ENCODE assay signal across 22 cellular contexts in genomic region chr15:98698792-98699191, GRCh38. TPM values are rescaled to one million over a fixed set of nuclear protein-coding genes. Genes with fewer than 3 reads are reported as not detected.
DNase-seq lines count a peak whose midpoint lies in the region; ATAC-seq and TF ChIP-seq lines count a peak whose summit lies in the region.
"Had no signal": no experiment of that assay in that cellular context is flagged by ENCODE, and none has a peak within 500 bp of the region (broad histone marks: within the 10 kb centered on the region; RNA-seq: fewer than 3 reads in every experiment).

No MANE protein-coding gene starts in this region.

- peaks cover 50% of the 10 kb centered on the region for H3K4me1 Mint-ChIP-seq in activated T-cell treated with anti-CD3 and anti-CD28 coated beads, Interleukin-2, amount 50 U/mL, for 72 hours (ENCODE audit: low read depth)
- peaks cover 72% of the 10 kb centered on the region for H3K4me1 Mint-ChIP-seq in CD8-positive, alpha-beta T cell (ENCODE audit: low read depth)
- H3K4me1 Mint-ChIP-seq in naive thymus-derived CD8-positive, alpha-beta T cell: peaks cover 44 to 92% (median 75%) of the 10 kb centered on the region in 4 donors

- no peak overlapping the region for H3K4me3 ChIP-seq in CD8-positive, alpha-beta T cell (ENCODE audit: low read depth, low read length)
- H3K4me3 ChIP-seq: ovary, testis, vagina had no signal

- peaks cover 46% of the 10 kb centered on the region for H3K4me1 ChIP-seq in CD8-positive, alpha-beta T cell (ENCODE audit: insufficient read depth, low read length)

- intact Hi-C loops in CD8-positive, alpha-beta T cell (cut with DNase I, micrococcal nuclease): no loop called here

- no peaks in the 10 kb centered on the region for H3K27me3 Mint-ChIP-seq in activated T-cell treated with anti-CD3 and anti-CD28 coated beads, Interleukin-2, amount 50 U/mL, for 72 hours (ENCODE audit: low read depth)
- H3K27me3 Mint-ChIP-seq in CD8-positive, alpha-beta T cell (ENCODE audit: low read depth): no peaks in the 10 kb centered on the region
- H3K27me3 Mint-ChIP-seq in naive thymus-derived CD8-positive, alpha-beta T cell: no peaks in the 10 kb centered on the region
- H3K27me3 Mint-ChIP-seq: activated naive CD8-positive, alpha-beta T cell treated with anti-CD3 and anti-CD28 coated beads, Interleukin-2, amount 10 ng/mL, durations not matched to agents 7 days and 5 days had no signal

- H3K36me3 Mint-ChIP-seq in activated T-cell treated with anti-CD3 and anti-CD28 coated beads, Interleukin-2, amount 50 U/mL, for 72 hours (ENCODE audit: insufficient read depth in 2 of 2): no peaks in the 10 kb centered on the region
- no peaks in the 10 kb centered on the region for H3K36me3 Mint-ChIP-seq in CD8-positive, alpha-beta T cell
- no peaks in the 10 kb centered on the region for H3K36me3 Mint-ChIP-seq in naive thymus-derived CD8-positive, alpha-beta T cell
- H3K36me3 Mint-ChIP-seq: activated CD4-positive, alpha-beta memory T cell treated with anti-CD3 and anti-CD28 coated beads for 36 hours; activated naive CD8-positive, alpha-beta T cell treated with anti-CD3 and anti-CD28 coated beads, Interleukin-2, amount 10 ng/mL, durations not matched to agents 7 days and 5 days; stimulated activated effector memory CD8-positive, alpha-beta T cell treated with anti-CD3 and anti-CD28 coated beads, Interleukin-12 subunit alpha, Interleukin-12 subunit beta, amount 100 ng/mL, for 72 hours had no signal

- no peaks in the 10 kb centered on the region for H3K27me3 ChIP-seq in CD8-positive, alpha-beta T cell (ENCODE audit: insufficient read depth, low read length)
- H3K27me3 ChIP-seq: ovary, testis, vagina had no signal

- no peaks in the 10 kb centered on the region for H3K9me3 Mint-ChIP-seq in activated T-cell treated with anti-CD3 and anti-CD28 coated beads, Interleukin-2, amount 50 U/mL, for 72 hours
- no peaks in the 10 kb centered on the region for H3K9me3 Mint-ChIP-seq in CD8-positive, alpha-beta T cell
- H3K9me3 Mint-ChIP-seq in naive thymus-derived CD8-positive, alpha-beta T cell: no peaks in the 10 kb centered on the region
- H3K9me3 Mint-ChIP-seq: activated CD4-positive, alpha-beta memory T cell treated with anti-CD3 and anti-CD28 coated beads for 36 hours; activated naive CD8-positive, alpha-beta T cell treated with anti-CD3 and anti-CD28 coated beads, Interleukin-2, amount 10 ng/mL, durations not matched to agents 7 days and 5 days; stimulated activated effector memory CD8-positive, alpha-beta T cell treated with anti-CD3 and anti-CD28 coated beads, Interleukin-12 subunit alpha, Interleukin-12 subunit beta, amount 100 ng/mL, for 72 hours had no signal

- no peaks in the 10 kb centered on the region for H3K9me3 ChIP-seq in CD8-positive, alpha-beta T cell (ENCODE audit: low read length)
- H3K9me3 ChIP-seq: ovary, testis, vagina had no signal

- H3K27ac Mint-ChIP-seq in activated T-cell treated with anti-CD3 and anti-CD28 coated beads, Interleukin-2, amount 50 U/mL, for 72 hours: peak overlapping the region; percentile 9
- peak overlapping the region; percentile 15 for H3K27ac Mint-ChIP-seq in CD8-positive, alpha-beta T cell
- peak overlapping the region in 7 of 10 donors; percentile 0 to 71 (median 63) for H3K27ac Mint-ChIP-seq in naive thymus-derived CD8-positive, alpha-beta T cell
- H3K27ac Mint-ChIP-seq: activated CD4-positive, alpha-beta memory T cell treated with anti-CD3 and anti-CD28 coated beads for 36 hours; activated naive CD8-positive, alpha-beta T cell treated with anti-CD3 and anti-CD28 coated beads, Interleukin-2, amount 10 ng/mL, durations not matched to agents 7 days and 5 days; stimulated activated effector memory CD8-positive, alpha-beta T cell treated with anti-CD3 and anti-CD28 coated beads, Interleukin-12 subunit alpha, Interleukin-12 subunit beta, amount 100 ng/mL, for 72 hours had no signal

- H3K27ac ChIP-seq in CD8-positive, alpha-beta T cell (ENCODE audit: low read depth, low read length): no peak overlapping the region
- H3K27ac ChIP-seq in VCaP: peak overlapping the region; percentile 18; the same call in 1 of the 2 replicates
- H3K27ac ChIP-seq: ovary, testis, vagina had no signal

- CTCF ChIA-PET in CD8-positive, alpha-beta T cell (lab: Charles Lee): no interaction called here

- DNase-seq in activated T-cell treated with anti-CD3 and anti-CD28 coated beads, Interleukin-2, amount 50 U/mL, for 72 hours: no peak
- DNase-seq in activated T-cell treated with anti-CD3 and anti-CD28 coated beads for 4 hours (no peak), SIG-M5 (lab: John Stamatoyannopoulos, UW) (no peak), COLO829 (ENCODE audit: low spot score) (no peak)
- no peak for DNase-seq in CD8-positive, alpha-beta T cell
- DNase-seq in naive thymus-derived CD8-positive, alpha-beta T cell: no peak
- DNase-seq: ACHN; activated CD4-positive, alpha-beta memory T cell treated with anti-CD3 and anti-CD28 coated beads for 36 hours; activated CD4-positive, CD25-positive, alpha-beta regulatory T cell; activated naive CD8-positive, alpha-beta T cell treated with anti-CD3 and anti-CD28 coated beads, Interleukin-2, amount 10 ng/mL, durations not matched to agents 7 days and 5 days; H7; Kasumi-1; kidney glomerular epithelial cell; NCI-H1694 treated with DMSO at 0.1 percent for 48 hours; ovary; retina; T1000; testis had no signal

- POLR2A ChIA-PET in CD8-positive, alpha-beta T cell (lab: Charles Lee): no interaction called here
- POLR2A ChIA-PET in naive thymus-derived CD8-positive, alpha-beta T cell (lab: Charles Lee): no interaction called here

- no peak for ATAC-seq in activated T-cell treated with anti-CD3 and anti-CD28 coated beads, Interleukin-2, amount 50 U/mL, for 72 hours (replicated peaks in 1 of 2)
- no peak for ATAC-seq in CD8-positive, alpha-beta T cell
- no peak for ATAC-seq in naive thymus-derived CD8-positive, alpha-beta T cell
- no peak for ATAC-seq in HG02588 (IDR thresholded peaks at IDR 0.05; ENCODE audit: unreplicated experiment)
- ATAC-seq: stimulated activated effector memory CD8-positive, alpha-beta T cell treated with anti-CD3 and anti-CD28 coated beads, Interleukin-12 subunit alpha, Interleukin-12 subunit beta, amount 100 ng/mL, for 72 hours had no signal

- peak overlapping the region; percentile 2 to 63 for H3K4me3 Mint-ChIP-seq in activated T-cell treated with anti-CD3 and anti-CD28 coated beads, Interleukin-2, amount 50 U/mL, for 72 hours
- peak overlapping the region; percentile 12 for H3K4me3 Mint-ChIP-seq in CD8-positive, alpha-beta T cell
- H3K4me3 Mint-ChIP-seq in naive thymus-derived CD8-positive, alpha-beta T cell: peak overlapping the region in 6 of 10 donors; percentile 2 to 56 (median 26)
- H3K4me3 Mint-ChIP-seq: activated CD4-positive, alpha-beta memory T cell treated with anti-CD3 and anti-CD28 coated beads for 36 hours; activated naive CD8-positive, alpha-beta T cell treated with anti-CD3 and anti-CD28 coated beads, Interleukin-2, amount 10 ng/mL, durations not matched to agents 7 days and 5 days; stimulated activated effector memory CD8-positive, alpha-beta T cell treated with anti-CD3 and anti-CD28 coated beads, Interleukin-12 subunit alpha, Interleukin-12 subunit beta, amount 100 ng/mL, for 72 hours had no signal

- no peaks in the 10 kb centered on the region for H3K36me3 ChIP-seq in CD8-positive, alpha-beta T cell (ENCODE audit: insufficient read depth, low read length)
- H3K36me3 ChIP-seq: ovary, vagina had no signal

- TF ChIP-seq CTCF in CD8-positive, alpha-beta T cell (IDR thresholded peaks at IDR 0.05): no peak
- no peak for TF ChIP-seq CTCF in VCaP (conservative IDR thresholded peaks at IDR 0.05)

RNA-seq across cellular contexts. Expression of gene IGF1R, which starts 50.5 kb away (rescaled TPM):
- 10 to 100 TPM; 25.7 to 40.1 TPM for total RNA-seq in activated T-cell treated with anti-CD3 and anti-CD28 coated beads, Interleukin-2, amount 50 U/mL, for 72 hours
- total RNA-seq in CD8-positive, alpha-beta T cell: 10 to 100 TPM; 30.1 to 33.8 TPM
- total RNA-seq in naive thymus-derived CD8-positive, alpha-beta T cell: 100 to 1,000 TPM; 117 to 122 TPM
- 1 to 10 TPM; 2.5 to 6.3 (median 4.9) TPM for polyA plus RNA-seq in naive thymus-derived CD8-positive, alpha-beta T cell

Comparison
In these comparisons a context has a peak if more than half of its experiments do, and no peak if none do; other contexts are left out.
1. H3K27ac Mint-ChIP-seq: peak in every context shown above with its lines; median percentile 63 in naive thymus-derived CD8-positive, alpha-beta T cell; 15 in CD8-positive, alpha-beta T cell; 9 in activated T-cell treated with anti-CD3 and anti-CD28 coated beads, Interleukin-2, amount 50 U/mL, for 72 hours.